In genomic region chr4:67614186-67614585, GRCh38 we compare ENCODE assay signal across 8 cellular contexts. TPM values are rescaled to one million over a fixed set of nuclear protein-coding genes. Genes with fewer than 3 reads are reported as not detected.
"Had no signal": no experiment of that assay in that cellular context is flagged by ENCODE, and none has a peak within 500 bp of the region (broad histone marks: within the 10 kb centered on the region; RNA-seq: fewer than 3 reads in every experiment).

No MANE protein-coding gene starts in this region.

- ATAC-seq: GM12878 had no signal

- DNase-seq: GDM1, GF-D8 had no signal

- FAIRE-seq: G401.6, GM12878, GM12891, GM12892, GM18507 had no signal

- H3K4me3 ChIP-seq: GM12878 had no signal

RNA-seq across cellular contexts. Expression of gene STAP1, which starts 55.7 kb away (rescaled TPM):
- total RNA-seq: G401 had no signal
